ENCODE assay signal across 9 cellular contexts in the genomic region with DNA sequence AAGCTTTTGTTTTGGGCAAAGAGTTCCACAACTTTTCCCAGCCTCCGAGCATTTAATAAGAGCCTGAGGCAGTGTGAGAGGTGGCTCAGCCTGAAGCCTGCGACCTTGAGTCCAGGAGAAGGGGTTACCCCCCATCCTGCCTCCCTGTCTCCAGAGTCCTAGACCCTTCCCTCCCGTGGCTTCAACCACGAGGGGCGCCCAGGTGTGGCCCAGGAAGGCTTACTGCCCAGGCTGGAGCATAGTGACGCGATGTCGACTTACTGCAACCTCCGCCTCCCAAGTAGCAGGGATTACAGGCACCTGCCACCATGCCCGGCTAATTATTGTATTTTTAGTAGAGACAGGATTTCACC. TPM values are rescaled to one million over a fixed set of nuclear protein-coding genes. Genes with fewer than 3 reads are reported as not detected.
A peak's percentile ranks its signal among the peaks of the same experiment; 100 is the strongest.
DNase-seq lines count a peak whose midpoint lies in the region; ATAC-seq and TF ChIP-seq lines count a peak whose summit lies in the region.
"Had no signal": no experiment of that assay in that cellular context is flagged by ENCODE, and none has a peak within 500 bp of the region (broad histone marks: within the 10 kb centered on the region; RNA-seq: fewer than 3 reads in every experiment).

No MANE protein-coding gene starts in this region.

- no peak for ATAC-seq in activated T-helper 17 cell treated with anti-CD3 and anti-CD28 coated beads, Interleukin-2, amount 50 U/mL, for 72 hours (replicated peaks)
- no peak for ATAC-seq in HG03342 (IDR thresholded peaks at IDR 0.05; ENCODE audit: unreplicated experiment)

- H3K9me3 ChIP-seq in iPS DF 6.9 (ENCODE audit: control insufficient read depth, insufficient read depth, low read length) = no peaks in the 10 kb centered on the region

- no peaks in the 10 kb centered on the region for H3K36me3 ChIP-seq in iPS DF 6.9 (ENCODE audit: control insufficient read depth, insufficient read depth, low read length)

- no peaks in the 10 kb centered on the region for H3K4me1 Mint-ChIP-seq in activated T-helper 17 cell treated with anti-CD3 and anti-CD28 coated beads, Interleukin-2, amount 50 U/mL, for 72 hours

- H3K4me3 Mint-ChIP-seq in activated T-helper 17 cell treated with anti-CD3 and anti-CD28 coated beads, Interleukin-2, amount 50 U/mL, for 72 hours = peak overlapping the region; percentile 56

- no CpG with 5 or more reads among the region's 10 CpGs for WGBS in iPS DF 6.9 (ENCODE audit: insufficient coverage, insufficient read length)

- no peaks in the 10 kb centered on the region; the same call in 1 of the 2 replicates for H3K27me3 ChIP-seq in iPS DF 6.9 (ENCODE audit: control insufficient read depth, insufficient read depth, low read length)

- H3K4me1 ChIP-seq in iPS DF 6.9 (ENCODE audit: control insufficient read depth, insufficient read depth, low read length) = 0 out of 2 replicates have a peak, but pooled peaks cover 1% of the 10 kb centered on the region

- H3K4me3 ChIP-seq in HFF-Myc (replicated peaks; ENCODE audit: low read depth, low read length) (peak overlapping the region; percentile 42), iPS DF 6.9 (ENCODE audit: low read length) (peak overlapping the region; percentile 44; the same call in 1 of the 2 replicates), skeletal muscle cell (ENCODE audit: low read depth, low read length) (peak overlapping the region; percentile 56)
- H3K4me3 ChIP-seq: SK-N-MC had no signal

- no peaks in the 10 kb centered on the region for H3K36me3 Mint-ChIP-seq in activated T-helper 17 cell treated with anti-CD3 and anti-CD28 coated beads, Interleukin-2, amount 50 U/mL, for 72 hours (ENCODE audit: low read depth)

- H3K27ac Mint-ChIP-seq in activated T-helper 17 cell treated with anti-CD3 and anti-CD28 coated beads, Interleukin-2, amount 50 U/mL, for 72 hours = no peak overlapping the region

- H3K27ac ChIP-seq in iPS DF 6.9 (ENCODE audit: low read length) = no peak overlapping the region
- H3K27ac ChIP-seq: SK-N-MC had no signal

- H3K9me3 Mint-ChIP-seq in activated T-helper 17 cell treated with anti-CD3 and anti-CD28 coated beads, Interleukin-2, amount 50 U/mL, for 72 hours = no peaks in the 10 kb centered on the region

- no peak for TF ChIP-seq CTCF in HFF-Myc (IDR thresholded peaks at IDR 0.05; ENCODE audit: low read depth, low read length, missing control alignments)

- H3K27me3 Mint-ChIP-seq in activated T-helper 17 cell treated with anti-CD3 and anti-CD28 coated beads, Interleukin-2, amount 50 U/mL, for 72 hours = peaks cover 2% of the 10 kb centered on the region

- DNase-seq in HFF-Myc (ENCODE audit: extremely low read depth, low read depth) (no peak), iPS DF 6.9 (ENCODE audit: low read depth, low spot score) (no peak), skeletal muscle cell (ENCODE audit: low read depth) (no peak), GOT3 (lab: John Stamatoyannopoulos, UW) (no peak), NCI-H2081 treated with DMSO at 0.1 percent for 48 hours (lab: John Stamatoyannopoulos, UW) (no peak)

RNA-seq across cellular contexts. Expression of gene LRRC43, which starts 0.6 kb away (rescaled TPM):
- total RNA-seq in activated T-helper 17 cell treated with anti-CD3 and anti-CD28 coated beads, Interleukin-2, amount 50 U/mL, for 72 hours = not detected
- total RNA-seq: myocyte had no signal

RNA-seq across cellular contexts. Expression of gene IL31, which starts 9.5 kb away (rescaled TPM):
- total RNA-seq in activated T-helper 17 cell treated with anti-CD3 and anti-CD28 coated beads, Interleukin-2, amount 50 U/mL, for 72 hours = not detected
- total RNA-seq: myocyte had no signal

RNA-seq across cellular contexts. Expression of gene B3GNT4, which starts 19.9 kb away (rescaled TPM):
- total RNA-seq in activated T-helper 17 cell treated with anti-CD3 and anti-CD28 coated beads, Interleukin-2, amount 50 U/mL, for 72 hours = 1 to 10 TPM in 1 of 2 donors, under 1 TPM in 1; 0.48 to 5.3 TPM
- total RNA-seq: myocyte had no signal

RNA-seq across cellular contexts. Expression of gene DIABLO, which starts 42.3 kb away (rescaled TPM):
- 10 to 100 TPM; 44.0 to 50.5 TPM for total RNA-seq in activated T-helper 17 cell treated with anti-CD3 and anti-CD28 coated beads, Interleukin-2, amount 50 U/mL, for 72 hours
